Comparison of ENCODE assay signal across 1 cellular context in genomic region chr3:43874290-43874689, GRCh38.
TF ChIP-seq lines count a peak whose summit lies in the region.

No MANE protein-coding gene starts in this region.

TF ChIP-seq in endothelial cell of umbilical vein, 7 proteins besides CTCF, POLR2A, EP300 and RAD21:
- TF ChIP-seq MYC (IDR thresholded peaks at IDR 0.05; ENCODE audit: low read depth, low read length) = no peak
- TF ChIP-seq, protein P1, sequence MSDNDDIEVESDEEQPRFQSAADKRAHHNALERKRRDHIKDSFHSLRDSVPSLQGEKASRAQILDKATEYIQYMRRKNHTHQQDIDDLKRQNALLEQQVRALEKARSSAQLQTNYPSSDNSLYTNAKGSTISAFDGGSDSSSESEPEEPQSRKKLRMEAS (IDR thresholded peaks at IDR 0.05; ENCODE audit: insufficient read depth, insufficient read length) = no peak
- TF ChIP-seq JUN (IDR thresholded peaks at IDR 0.05; ENCODE audit: borderline replicate concordance, insufficient read depth, insufficient read length, low read depth) = no peak
- TF ChIP-seq POLR2AphosphoS5 (IDR thresholded peaks at IDR 0.05; ENCODE audit: insufficient read depth, low read depth, low read length) = no peak
- peak; percentile 7 for TF ChIP-seq GATA2 (IDR thresholded peaks at IDR 0.05; ENCODE audit: insufficient read depth, insufficient read length, low read depth, low read length)
- no peak for TF ChIP-seq EZH2 (IDR thresholded peaks at IDR 0.05; ENCODE audit: borderline replicate concordance, low read depth, low read length, severe bottlenecking)
- TF ChIP-seq FOS (IDR thresholded peaks at IDR 0.05; ENCODE audit: borderline replicate concordance, insufficient read depth, low read length) = peak; percentile 38
TF ChIP-seq in endothelial cell of umbilical vein: peak in this region for 2.
